Comparison of ENCODE assay signal across 11 cellular contexts in the genomic region with DNA sequence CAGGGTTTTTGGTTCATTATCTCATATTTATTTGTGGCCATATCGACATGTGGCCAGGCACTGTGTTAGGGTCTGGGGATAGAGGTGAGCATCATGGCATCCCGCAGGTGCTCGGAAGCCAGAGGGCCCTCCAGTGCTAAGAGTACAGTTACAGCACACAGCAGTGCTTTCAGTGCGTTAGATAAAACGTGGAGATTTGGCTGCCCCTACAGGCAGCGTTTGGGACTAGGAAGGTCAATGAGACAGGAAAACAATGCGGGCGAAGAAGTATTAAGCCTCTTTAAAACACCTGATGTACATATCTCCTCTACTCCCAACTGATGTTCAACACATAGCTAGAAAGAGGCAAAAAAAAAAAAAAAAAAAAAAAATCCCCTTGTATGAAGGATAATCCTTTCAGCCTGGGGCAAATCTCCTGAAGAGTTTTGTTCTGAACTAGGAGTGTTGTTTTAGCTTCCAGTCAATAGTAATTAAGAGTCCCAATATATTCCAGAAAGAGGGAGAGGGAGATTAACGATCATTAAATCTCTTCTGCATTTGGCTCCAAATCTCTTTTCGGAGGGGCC.
A peak's percentile ranks its signal among the peaks of the same experiment; 100 is the strongest.
DNase-seq lines count a peak whose midpoint lies in the region; TF ChIP-seq lines count a peak whose summit lies in the region.
"Had no signal": no experiment of that assay in that cellular context is flagged by ENCODE, and none has a peak within 500 bp of the region (broad histone marks: within the 10 kb centered on the region; RNA-seq: fewer than 3 reads in every experiment).

No MANE protein-coding gene starts in this region.

- H3K4me2 ChIP-seq in neural cell (ENCODE audit: low read length): no peak overlapping the region

- H3K9me3 ChIP-seq in ectodermal cell (ENCODE audit: control insufficient read depth, low read length) (no peaks in the 10 kb centered on the region), neural cell (ENCODE audit: low read length) (no peaks in the 10 kb centered on the region)

- H3K4me1 ChIP-seq in ectodermal cell (ENCODE audit: control insufficient read depth, insufficient read depth, low read length): peaks cover 68% of the 10 kb centered on the region

- H3K9ac ChIP-seq in neural cell (ENCODE audit: low read length): no peak overlapping the region

- TF ChIP-seq EP300 in neural cell (conservative IDR thresholded peaks at IDR 0.05; ENCODE audit: poor library complexity, severe bottlenecking): no peak

- H3K36me3 ChIP-seq in ectodermal cell (ENCODE audit: control insufficient read depth, insufficient read depth, low read length) (no peaks in the 10 kb centered on the region), neural cell (ENCODE audit: insufficient read depth, low read length) (no peaks in the 10 kb centered on the region)

- 77 to 83% methylated on average over 10 of the region's 10 CpGs for WGBS in ectodermal cell, 2 experiments

- no peaks in the 10 kb centered on the region for H3K9me2 ChIP-seq in neural cell (ENCODE audit: insufficient read depth, low read length)

- no peaks in the 10 kb centered on the region for H3F3A ChIP-seq in neural cell (ENCODE audit: insufficient read depth, low read length, poor library complexity, severe bottlenecking)

- H3K79me2 ChIP-seq in neural cell (replicated peaks; ENCODE audit: insufficient read depth, low read length): no peaks in the 10 kb centered on the region

- peak; percentile 45 for TF ChIP-seq CTCF in neural cell (IDR thresholded peaks at IDR 0.05; ENCODE audit: poor library complexity, severe bottlenecking)

- peak; percentile 11 for TF ChIP-seq RAD21 in neural cell (conservative IDR thresholded peaks at IDR 0.05)

- H3K27ac ChIP-seq in ectodermal cell (ENCODE audit: insufficient read depth, low read depth, low read length, poor library complexity, severe bottlenecking) (peak overlapping the region; percentile 82), neural cell (ENCODE audit: low read length) (peak overlapping the region; percentile 18)

- H3K4me3 ChIP-seq in ectodermal cell (ENCODE audit: insufficient read depth, low read depth, low read length) (no peak overlapping the region), neural cell (ENCODE audit: low read length) (peak overlapping the region; percentile 46)
- H3K4me3 ChIP-seq: GM12878 had no signal

- H2AFZ ChIP-seq in neural cell (ENCODE audit: low read depth, low read length): no peak overlapping the region

- H3K27me3 ChIP-seq in ectodermal cell (ENCODE audit: control insufficient read depth, insufficient read depth, low read length, poor library complexity, severe bottlenecking) (no peaks in the 10 kb centered on the region), neural cell (ENCODE audit: insufficient read depth, low read depth, low read length) (no peaks in the 10 kb centered on the region)

- DNase-seq in DMS153 (lab: John Stamatoyannopoulos, UW) (peak; percentile 74), NCI-H2227 treated with DMSO at 0.1 percent for 48 hours (lab: John Stamatoyannopoulos, UW) (peak; percentile 53), NCI-H1436 (lab: John Stamatoyannopoulos, UW) (no peak), ecto neural progenitor cell (ENCODE audit: low spot score) (no peak)
- no peak for DNase-seq in central memory CD4-positive, alpha-beta T cell
- DNase-seq in activated CD8-positive, alpha-beta memory T cell treated with anti-CD3 and anti-CD28 coated beads, Interleukin-2, amount 50 U/mL, for 48 hours: no peak
- DNase-seq: activated effector memory CD4-positive, alpha-beta T cell treated with Interleukin-2 at 50 U/mL for 16 hours; islet precursor cell had no signal

- H4K20me1 ChIP-seq in neural cell (ENCODE audit: insufficient read depth): no peaks in the 10 kb centered on the region

TF ChIP-seq in neural cell, 6 proteins besides CTCF, POLR2A, EP300 and RAD21:
- TF ChIP-seq EZH2 (IDR thresholded peaks at IDR 0.05; ENCODE audit: borderline replicate concordance, insufficient read depth, low read length, poor library complexity, severe bottlenecking): no peak
- TF ChIP-seq TAF1 (IDR thresholded peaks at IDR 0.05; ENCODE audit: low read depth): no peak
- TF ChIP-seq REST (IDR thresholded peaks at IDR 0.05; ENCODE audit: borderline replicate concordance): no peak
- TF ChIP-seq MXI1 (conservative IDR thresholded peaks at IDR 0.05; ENCODE audit: poor library complexity, severe bottlenecking): no peak
- no peak for TF ChIP-seq SMC3 (conservative IDR thresholded peaks at IDR 0.05; ENCODE audit: poor library complexity)
- no peak for TF ChIP-seq POLR2AphosphoS5 (IDR thresholded peaks at IDR 0.05)

Comparison
In these comparisons a context has a peak if more than half of its experiments do, and no peak if none do; other contexts are left out.
1. DNase-seq: peak in DMS153 (single experiment) and NCI-H2227 treated with DMSO at 0.1 percent for 48 hours (single experiment); none in NCI-H1436 (single experiment), central memory CD4-positive, alpha-beta T cell (single experiment), ecto neural progenitor cell (single experiment) and activated CD8-positive, alpha-beta memory T cell treated with anti-CD3 and anti-CD28 coated beads, Interleukin-2, amount 50 U/mL, for 48 hours (single experiment).